In the genomic region with DNA sequence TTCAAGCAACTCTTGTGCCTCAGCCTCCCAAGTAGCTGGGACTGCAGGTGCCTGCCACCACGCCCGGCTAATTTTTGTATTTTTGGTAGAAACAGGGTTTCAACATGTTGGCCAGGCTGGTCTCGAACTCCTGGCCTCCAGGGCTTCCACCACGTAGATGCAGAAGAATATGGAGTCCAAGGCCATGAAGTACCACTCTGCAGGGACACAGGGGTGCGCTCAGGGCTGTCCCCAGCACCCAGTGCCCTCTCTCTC, we compare ENCODE assay signal across 5 cellular contexts. TPM values are rescaled to one million over a fixed set of nuclear protein-coding genes. Genes with fewer than 3 reads are reported as not detected.
"Had no signal": no experiment of that assay in that cellular context is flagged by ENCODE, and none has a peak within 500 bp of the region (broad histone marks: within the 10 kb centered on the region; RNA-seq: fewer than 3 reads in every experiment).

No MANE protein-coding gene starts in this region.

RNA-seq across cellular contexts. Expression of a gene that starts 3.2 kb away (rescaled TPM):
- total RNA-seq: T-cell had no signal
- polyA plus RNA-seq: IgD-negative memory B cell had no signal

RNA-seq across cellular contexts. Expression of a gene that starts 11.3 kb away (rescaled TPM):
- total RNA-seq: HT1080, SK-MEL-5, T-cell had no signal
- polyA plus RNA-seq: IgD-negative memory B cell had no signal

RNA-seq across cellular contexts. Expression of a gene that starts 25.8 kb away (rescaled TPM):
- total RNA-seq: HT1080, M059J, SK-MEL-5 had no signal
- polyA plus RNA-seq: IgD-negative memory B cell had no signal
